In the genomic region with DNA sequence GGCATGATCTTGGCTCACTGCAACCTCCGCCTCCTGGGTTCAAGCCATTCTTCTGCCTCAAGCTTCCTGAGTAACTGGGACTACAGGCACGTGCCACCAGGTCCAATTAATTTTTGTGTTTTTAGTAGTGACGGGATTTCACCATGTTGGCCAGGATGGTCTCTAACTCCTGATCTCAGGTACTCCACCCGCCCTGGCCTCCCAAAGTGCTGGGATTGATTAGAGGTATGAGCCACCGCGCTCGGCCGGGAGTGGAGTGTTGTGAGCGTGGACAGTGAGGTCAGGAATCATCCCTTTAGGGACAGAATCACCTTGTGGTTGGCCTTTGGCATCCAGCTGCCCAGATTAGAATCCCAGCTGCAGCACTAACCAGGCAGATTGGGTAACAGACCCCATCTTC, we compare ENCODE assay signal across 1 cellular context.
TF ChIP-seq lines count a peak whose summit lies in the region.

No MANE protein-coding gene starts in this region.

TF ChIP-seq in endothelial cell of umbilical vein, 7 proteins besides CTCF, POLR2A, EP300 and RAD21:
- no peak for TF ChIP-seq JUN (IDR thresholded peaks at IDR 0.05; ENCODE audit: borderline replicate concordance, insufficient read depth, insufficient read length, low read depth)
- TF ChIP-seq POLR2AphosphoS5 (IDR thresholded peaks at IDR 0.05; ENCODE audit: insufficient read depth, low read depth, low read length) = no peak
- no peak for TF ChIP-seq GATA2 (IDR thresholded peaks at IDR 0.05; ENCODE audit: insufficient read depth, insufficient read length, low read depth, low read length)
- TF ChIP-seq MYC (IDR thresholded peaks at IDR 0.05; ENCODE audit: low read depth, low read length) = no peak
- no peak for TF ChIP-seq FOS (IDR thresholded peaks at IDR 0.05; ENCODE audit: borderline replicate concordance, insufficient read depth, low read length)
